ENCODE assay signal across 8 cellular contexts in genomic region chr1:185559684-185560310, GRCh38.
A peak's percentile ranks its signal among the peaks of the same experiment; 100 is the strongest.
DNase-seq lines count a peak whose midpoint lies in the region; ATAC-seq and TF ChIP-seq lines count a peak whose summit lies in the region.

No MANE protein-coding gene starts in this region.

- no peaks in the 10 kb centered on the region for H3K36me3 ChIP-seq in heart left ventricle

- no peaks in the 10 kb centered on the region for H3K27me3 ChIP-seq in heart left ventricle

- TF ChIP-seq CTCF in heart left ventricle (IDR thresholded peaks at IDR 0.05): peak in 10 of 12 donors; percentile 14 to 42 (median 30)

- DNase-seq in CD1c-positive myeloid dendritic cell (ENCODE audit: extremely low spot score) (peak; percentile 70), NCI-H69 (lab: John Stamatoyannopoulos, UW) (peak; percentile 33), heart left ventricle (peak; percentile 33 to 56 (median 48)), cerebellar nuclear complex (lab: John Stamatoyannopoulos, UW) (no peak)
- peak; percentile 71 to 72 for DNase-seq in activated T-cell treated with anti-CD3 and anti-CD28 coated beads, Interleukin-2, amount 50 U/mL, for 48 hours
- peak; percentile 1 for DNase-seq in stimulated activated CD4-positive, alpha-beta T cell treated with anti-CD3 and anti-CD28 coated beads, Interleukin-12 subunit alpha, Interleukin-12 subunit beta, amount 100 ng/mL, for 4 hours

- H3K4me1 ChIP-seq in heart left ventricle: peaks cover 0 to 31% (median 1%) of the 10 kb centered on the region in 12 donors

- intact Hi-C loops in heart left ventricle (cut with DNase I): no loop called here

- TF ChIP-seq POLR2A in heart left ventricle (IDR thresholded peaks at IDR 0.05): no peak

- H3K27ac ChIP-seq in heart left ventricle: peak overlapping the region in 1 of 12 donors; percentile 9

- ATAC-seq in GM18870 (IDR thresholded peaks at IDR 0.05; ENCODE audit: unreplicated experiment) (peak; percentile 99), HG03039 (IDR thresholded peaks at IDR 0.05; ENCODE audit: unreplicated experiment) (peak; percentile 95), heart left ventricle (peak; percentile 77 to 92 (median 84))

- H3K9me3 ChIP-seq in heart left ventricle: no peaks in the 10 kb centered on the region

- WGBS in heart left ventricle, 4 donors: 73 to 84% (median 77%) methylated on average over 3 of the region's 3 CpGs

- no peak overlapping the region for H3K4me3 ChIP-seq in heart left ventricle

Comparison
In these comparisons a context has a peak if more than half of its experiments do, and no peak if none do; other contexts are left out.
1. DNase-seq: peak in CD1c-positive myeloid dendritic cell (single experiment), NCI-H69 (single experiment), activated T-cell treated with anti-CD3 and anti-CD28 coated beads, Interleukin-2, amount 50 U/mL, for 48 hours (2 of 2), heart left ventricle (5 of 5) and stimulated activated CD4-positive, alpha-beta T cell treated with anti-CD3 and anti-CD28 coated beads, Interleukin-12 subunit alpha, Interleukin-12 subunit beta, amount 100 ng/mL, for 4 hours (single experiment); none in cerebellar nuclear complex (0 of 2).
2. Peak in every context shown above with its lines, with median percentiles within 50 percentile points of each other: ATAC-seq.